Comparison of ENCODE assay signal across 16 cellular contexts in the genomic region with DNA sequence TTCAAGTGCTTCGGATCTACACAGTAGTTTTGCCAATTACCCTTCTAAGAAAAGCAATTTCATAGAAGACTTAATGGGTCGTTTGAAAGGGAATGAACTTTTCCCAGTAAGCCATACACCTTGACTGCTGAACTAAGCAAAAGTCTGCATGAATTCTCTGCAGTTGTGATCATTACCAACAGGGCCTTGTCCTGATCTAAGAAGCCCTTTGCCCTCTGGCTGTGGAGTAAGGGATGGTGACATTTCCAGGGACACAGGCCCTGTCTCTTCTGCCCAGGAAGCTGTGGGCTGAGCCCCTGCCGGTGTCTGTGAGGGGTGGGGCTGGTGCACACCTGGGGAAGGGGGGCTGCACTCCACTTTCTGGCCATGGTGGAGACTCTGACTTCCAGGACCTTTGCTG. TPM values are rescaled to one million over a fixed set of nuclear protein-coding genes. Genes with fewer than 3 reads are reported as not detected.
DNase-seq lines count a peak whose midpoint lies in the region; ATAC-seq lines count a peak whose summit lies in the region.
"Had no signal": no experiment of that assay in that cellular context is flagged by ENCODE, and none has a peak within 500 bp of the region (broad histone marks: within the 10 kb centered on the region; RNA-seq: fewer than 3 reads in every experiment).

No MANE protein-coding gene starts in this region.

- H3K27me3 ChIP-seq in trophoblast cell (ENCODE audit: insufficient read depth, low read length), result no peaks in the 10 kb centered on the region
- H3K27me3 ChIP-seq in naive thymus-derived CD4-positive, alpha-beta T cell (ENCODE audit: control insufficient read depth in 2 of 2, insufficient read depth in 2 of 2, low read length in 2 of 2), result no peaks in the 10 kb centered on the region
- H3K27me3 ChIP-seq: BE2C had no signal

- CTCF ChIA-PET in naive thymus-derived CD4-positive, alpha-beta T cell (lab: Charles Lee), result no interaction called here

- POLR2A ChIA-PET in naive thymus-derived CD4-positive, alpha-beta T cell (lab: Charles Lee), result no interaction called here

- no peak overlapping the region for H4K12ac ChIP-seq in trophoblast cell (ENCODE audit: low read depth, low read length)

- H3K9me3 Mint-ChIP-seq in naive thymus-derived CD4-positive, alpha-beta T cell, result peaks cover 0 to 9% (median 4%) of the 10 kb centered on the region in 11 donors
- H3K9me3 Mint-ChIP-seq: GM23338 had no signal

- no peak overlapping the region for H2BK120ac ChIP-seq in trophoblast cell (ENCODE audit: insufficient read depth, low read length, poor library complexity)

- H3K23ac ChIP-seq in trophoblast cell (ENCODE audit: low read length), result no peak overlapping the region

- no peak overlapping the region for H3K27ac Mint-ChIP-seq in naive thymus-derived CD4-positive, alpha-beta T cell
- H3K27ac Mint-ChIP-seq: CD8-positive, alpha-beta memory T cell; GM23338 had no signal

- no peaks in the 10 kb centered on the region for H3K79me2 ChIP-seq in trophoblast cell (ENCODE audit: control insufficient read depth, insufficient read depth, low read length, poor library complexity)

- H4K8ac ChIP-seq in trophoblast cell (ENCODE audit: low read depth, low read length), result no peak overlapping the region

- no peak overlapping the region for H3K4ac ChIP-seq in trophoblast cell (ENCODE audit: low read depth, low read length)

- H3K36me3 ChIP-seq in trophoblast cell (ENCODE audit: control insufficient read depth in 1 of 2, insufficient read depth in 2 of 2, low read length in 2 of 2), result peaks cover 12 to 13% of the 10 kb centered on the region in 2 experiments
- no peaks in the 10 kb centered on the region for H3K36me3 ChIP-seq in naive thymus-derived CD4-positive, alpha-beta T cell (ENCODE audit: control insufficient read depth in 2 of 3, insufficient read depth in 3 of 3, low read length in 3 of 3)
- H3K36me3 ChIP-seq: BE2C had no signal

- H3K9me3 ChIP-seq in trophoblast cell (ENCODE audit: insufficient read depth, low read depth, low read length), result no peaks in the 10 kb centered on the region
- H3K9me3 ChIP-seq in naive thymus-derived CD4-positive, alpha-beta T cell (ENCODE audit: control insufficient read depth in 2 of 3, low read length in 3 of 3), result no peaks in the 10 kb centered on the region
- H3K9me3 ChIP-seq: BE2C had no signal

- DNase-seq in HuH-7.5 (ENCODE audit: low spot score) (peak; percentile 10), left lobe of liver (ENCODE audit: low spot score) (no peak), trophoblast cell (no peak)
- DNase-seq in naive thymus-derived CD4-positive, alpha-beta T cell, result no peak
- DNase-seq in activated CD4-positive, alpha-beta T cell treated with anti-CD3 and anti-CD28 coated beads, Interleukin-2, amount 50 U/mL, for 48 hours, result no peak
- DNase-seq: ACHN; BE2C; C1 segment of cervical spinal cord; CD4-positive, CD25-positive, alpha-beta regulatory T cell; CD8-positive, alpha-beta memory T cell; COR-L47; DMS 273 treated with DMSO at 0.1 percent for 48 hours; HCEC 1CT had no signal

- no peak overlapping the region for H2BK12ac ChIP-seq in trophoblast cell (ENCODE audit: low read length)

- no peak overlapping the region for H2AFZ ChIP-seq in trophoblast cell (ENCODE audit: insufficient read depth, low read length, poor library complexity)
- H2AFZ ChIP-seq: GM23338 had no signal

- H2AK5ac ChIP-seq in trophoblast cell (ENCODE audit: low read length), result no peak overlapping the region

- H3K4me3 ChIP-seq in trophoblast cell (ENCODE audit: low read depth, low read length), result no peak overlapping the region
- no peak overlapping the region for H3K4me3 ChIP-seq in naive thymus-derived CD4-positive, alpha-beta T cell (ENCODE audit: low read length)
- H3K4me3 ChIP-seq: GM23338 had no signal

- H3K9ac ChIP-seq in trophoblast cell (ENCODE audit: low read length), result peak overlapping the region; percentile 7

- no peak overlapping the region for H2BK5ac ChIP-seq in trophoblast cell (ENCODE audit: low read depth, low read length, poor library complexity)

- peaks cover 0 to 24% (median 14%) of the 10 kb centered on the region in 5 donors for H3K36me3 Mint-ChIP-seq in naive thymus-derived CD4-positive, alpha-beta T cell

- no peak overlapping the region for H3K4me3 Mint-ChIP-seq in naive thymus-derived CD4-positive, alpha-beta T cell
- H3K4me3 Mint-ChIP-seq: CD4-positive, CD25-positive, alpha-beta regulatory T cell; CD8-positive, alpha-beta memory T cell; GM23338 had no signal

- intact Hi-C loops in naive thymus-derived CD4-positive, alpha-beta T cell (cut with micrococcal nuclease), result no loop called here

- H3K14ac ChIP-seq in trophoblast cell (ENCODE audit: low read length), result no peak overlapping the region

- H3K4me2 ChIP-seq in trophoblast cell (ENCODE audit: low read length), result no peak overlapping the region
- H3K4me2 ChIP-seq: GM23338 had no signal

- H3K27me3 Mint-ChIP-seq in naive thymus-derived CD4-positive, alpha-beta T cell, result peaks cover 0 to 38% (median 0%) of the 10 kb centered on the region in 5 donors
- H3K27me3 Mint-ChIP-seq: CD4-positive, CD25-positive, alpha-beta regulatory T cell had no signal

- H3K4me1 Mint-ChIP-seq in naive thymus-derived CD4-positive, alpha-beta T cell, result no peaks in the 10 kb centered on the region
- H3K4me1 Mint-ChIP-seq: CD4-positive, CD25-positive, alpha-beta regulatory T cell; CD8-positive, alpha-beta memory T cell; GM23338 had no signal

- H3K4me1 ChIP-seq in trophoblast cell (ENCODE audit: control insufficient read depth in 1 of 2, insufficient read depth in 2 of 2, low read length in 2 of 2), result no peaks in the 10 kb centered on the region
- H3K4me1 ChIP-seq in naive thymus-derived CD4-positive, alpha-beta T cell (ENCODE audit: control insufficient read depth in 2 of 2, insufficient read depth in 2 of 2, low read length in 2 of 2), result no peaks in the 10 kb centered on the region
- H3K4me1 ChIP-seq: BE2C had no signal

- no peak overlapping the region for H3K18ac ChIP-seq in trophoblast cell (ENCODE audit: low read length)

- H4K91ac ChIP-seq in trophoblast cell (ENCODE audit: low read depth, low read length), result no peak overlapping the region

- peak; percentile 97 for ATAC-seq in left lobe of liver
- no peak for ATAC-seq in naive thymus-derived CD4-positive, alpha-beta T cell
- no peak for ATAC-seq in GM19467 (IDR thresholded peaks at IDR 0.05; ENCODE audit: unreplicated experiment)
- ATAC-seq: GM23338 had no signal

- no peaks in the 10 kb centered on the region for H3K79me1 ChIP-seq in trophoblast cell (ENCODE audit: low read length)

- WGBS in trophoblast cell (ENCODE audit: extremely low coverage, insufficient coverage, insufficient read length), result no CpG with 5 or more reads among the region's 3 CpGs

- H3K27ac ChIP-seq in trophoblast cell (ENCODE audit: low read depth, low read length), result no peak overlapping the region
- no peak overlapping the region for H3K27ac ChIP-seq in naive thymus-derived CD4-positive, alpha-beta T cell (ENCODE audit: low read depth, low read length)
- H3K27ac ChIP-seq: HL-60 had no signal

RNA-seq across cellular contexts. Expression of a gene that starts 30.5 kb away (rescaled TPM):
- 19.1 TPM for total RNA-seq in left lobe of liver
- polyA plus RNA-seq in trophoblast cell (2013), result 5.3 and 5.4 TPM in 2 replicates
- total RNA-seq in naive thymus-derived CD4-positive, alpha-beta T cell, result 10 to 100 TPM in 2 of 5 experiments, 1 to 10 TPM in 3; 7.1 to 22.1 (median 9.6) TPM
- polyA plus RNA-seq in naive thymus-derived CD4-positive, alpha-beta T cell, result under 1 TPM in 1 of 2 donors, not detected in 1; 0.20 TPM
- polyA plus RNA-seq: CD4-positive, CD25-positive, alpha-beta regulatory T cell; CD8-positive, alpha-beta memory T cell had no signal

RNA-seq across cellular contexts. Expression of a gene that starts 35.7 kb away (rescaled TPM):
- total RNA-seq in left lobe of liver, result 6.1 TPM
- 0.11 and 0.12 TPM in 2 replicates for polyA plus RNA-seq in trophoblast cell (2013)
- total RNA-seq in naive thymus-derived CD4-positive, alpha-beta T cell, result 1 to 10 TPM in 3 of 5 experiments, under 1 TPM in 1, not detected in 1; 0.81 to 5.5 (median 1.4) TPM
- polyA plus RNA-seq in naive thymus-derived CD4-positive, alpha-beta T cell, result under 1 TPM in 1 of 2 donors, not detected in 1; 0.13 TPM
- polyA plus RNA-seq: CD4-positive, CD25-positive, alpha-beta regulatory T cell; CD8-positive, alpha-beta memory T cell had no signal
